Comparison of ENCODE assay signal across 24 cellular contexts in genomic region chr4:180418819-180419531, GRCh38.
A peak's percentile ranks its signal among the peaks of the same experiment; 100 is the strongest.
DNase-seq lines count a peak whose midpoint lies in the region; ATAC-seq, FAIRE-seq and TF ChIP-seq lines count a peak whose summit lies in the region.
"Had no signal": no experiment of that assay in that cellular context is flagged by ENCODE, and none has a peak within 500 bp of the region (broad histone marks: within the 10 kb centered on the region; RNA-seq: fewer than 3 reads in every experiment).

No MANE protein-coding gene starts in this region.

- TF ChIP-seq EP300 in HepG2 (IDR thresholded peaks at IDR 0.05; ENCODE audit: low read depth in 2 of 2, low read length in 2 of 2) = no peak
- no peak for TF ChIP-seq EP300 in HepG2 (CRISPR knock-in tag; IDR thresholded peaks at IDR 0.05; ENCODE audit: borderline replicate concordance)

- no peak overlapping the region for H3K4me2 ChIP-seq in HepG2 (ENCODE audit: low read depth, low read length)
- H3K4me2 ChIP-seq in GM23338 = no peak overlapping the region
- H3K4me2 ChIP-seq in IMR-90 (ENCODE audit: low read depth, low read length) = no peak overlapping the region
- H3K4me2 ChIP-seq: BLaER1 had no signal

- H3K27ac Mint-ChIP-seq in GM23338 = no peak overlapping the region
- H3K27ac Mint-ChIP-seq in CD8-positive, alpha-beta memory T cell = no peak overlapping the region
- H3K27ac Mint-ChIP-seq: CD14-positive monocyte; CD4-positive, alpha-beta memory T cell; CD4-positive, CD25-positive, alpha-beta regulatory T cell had no signal

- H3K4me1 ChIP-seq in HepG2 (ENCODE audit: insufficient read depth, low read length) = no peaks in the 10 kb centered on the region
- H3K4me1 ChIP-seq in right lobe of liver = no peaks in the 10 kb centered on the region
- H3K4me1 ChIP-seq in GM23338 (ENCODE audit: insufficient read depth) = no peaks in the 10 kb centered on the region
- no peaks in the 10 kb centered on the region for H3K4me1 ChIP-seq in IMR-90 (ENCODE audit: control insufficient read depth, insufficient read depth, low read length)
- no peaks in the 10 kb centered on the region for H3K4me1 ChIP-seq in CD8-positive, alpha-beta memory T cell (ENCODE audit: insufficient read depth, low read length)
- H3K4me1 ChIP-seq: BLaER1, Caco-2 had no signal

- FAIRE-seq in HepG2 (lab: Jason Lieb, UNC) = no peak
- FAIRE-seq: D721Med, GM12878, GM12892, GM18507 had no signal

- TF ChIP-seq POLR2A in HepG2 (IDR thresholded peaks at IDR 0.05; ENCODE audit: insufficient read depth in 1 of 2, low read depth in 2 of 2, low read length in 2 of 2) (no peak), right lobe of liver (IDR thresholded peaks at IDR 0.05) (no peak), IMR-90 (IDR thresholded peaks at IDR 0.05; ENCODE audit: low read depth, low read length) (no peak)

- no peak overlapping the region for H3K9ac ChIP-seq in HepG2 (ENCODE audit: insufficient read depth, low read depth, low read length)
- no peak overlapping the region for H3K9ac ChIP-seq in IMR-90 (ENCODE audit: low read depth, low read length)
- H3K9ac ChIP-seq: BLaER1 had no signal

- H3F3A ChIP-seq in GM23338 (replicated peaks; ENCODE audit: low read depth) = no peaks in the 10 kb centered on the region

- no peaks in the 10 kb centered on the region for H3K9me3 ChIP-seq in HepG2 (ENCODE audit: low read length)
- no peaks in the 10 kb centered on the region for H3K9me3 ChIP-seq in right lobe of liver
- no peaks in the 10 kb centered on the region for H3K9me3 ChIP-seq in IMR-90 (ENCODE audit: control insufficient read depth, insufficient read depth, low read length)
- H3K9me3 ChIP-seq in CD8-positive, alpha-beta memory T cell (ENCODE audit: low read length) = no peaks in the 10 kb centered on the region
- H3K9me3 ChIP-seq: BE2C, BLaER1, Caco-2 had no signal

- H2BK5ac ChIP-seq in IMR-90 (ENCODE audit: low read depth, low read length, poor library complexity, severe bottlenecking) = no peak overlapping the region

- no peak overlapping the region for H2BK15ac ChIP-seq in IMR-90 (ENCODE audit: low read depth, low read length)

- intact Hi-C loops in HepG2 (cut with micrococcal nuclease; ENCODE audit: unreplicated experiment) (no loop called here), right lobe of liver (cut with DNase I) (no loop called here), IMR-90 (cut with micrococcal nuclease) (no loop called here)

- H3K4ac ChIP-seq in IMR-90 (ENCODE audit: low read depth, low read length) = no peak overlapping the region

- H2BK120ac ChIP-seq in IMR-90 (ENCODE audit: low read depth, low read length) = no peak overlapping the region

- no peaks in the 10 kb centered on the region for H3K27me3 Mint-ChIP-seq in GM23338 (ENCODE audit: insufficient read depth, low read depth, poor library complexity)
- no peaks in the 10 kb centered on the region for H3K27me3 Mint-ChIP-seq in CD8-positive, alpha-beta memory T cell
- H3K27me3 Mint-ChIP-seq: CD4-positive, alpha-beta memory T cell; CD4-positive, CD25-positive, alpha-beta regulatory T cell had no signal

- 0% methylated on average over 6 of the region's 6 CpGs for WGBS in HepG2 (ENCODE audit: low lambda C conversion rate)
- WGBS in right lobe of liver (ENCODE audit: insufficient coverage, low coverage, low lambda C conversion rate, missing lambda C conversion rate) = 34% methylated on average over 6 of the region's 6 CpGs
- WGBS in IMR-90 (ENCODE audit: extremely low coverage in 2 of 2, insufficient read length in 1 of 2), 2 experiments = no CpG with 5 or more reads among the region's 6 CpGs

- in situ Hi-C loops in HepG2 (cut with HindIII; ENCODE audit: extremely low pct_ligation_motif_present, low pct_unique_long_range_greater_than_20kb) (no loop called here), IMR-90 (cut with MboI; ENCODE audit: low sequenced_read_pairs) (no loop called here)

- no peak overlapping the region for H3K23ac ChIP-seq in IMR-90 (ENCODE audit: low read depth, low read length)

- no peak overlapping the region for H4K8ac ChIP-seq in IMR-90 (ENCODE audit: low read depth in 2 of 2, low read length in 2 of 2)

- CTCF ChIA-PET in HepG2 (lab: Yijun Ruan, JAX; ENCODE audit: low intra/inter-chr PET ratio, low total read pairs) (no interaction called here), IMR-90 (lab: Yijun Ruan, JAX) (no interaction called here)
- CTCF ChIA-PET in CD8-positive, alpha-beta memory T cell (lab: Charles Lee) = interaction anchor here (0.8 kb wide), 1 partner anchor 14 kb away, joined by 3 read pairs; no protein-coding TSS in a partner anchor

- H3K4me3 ChIP-seq in HepG2 (replicated peaks in 1 of 3; ENCODE audit: insufficient read depth in 1 of 3, low read depth in 2 of 3, low read length in 3 of 3) = no peak overlapping the region
- no peak overlapping the region for H3K4me3 ChIP-seq in right lobe of liver
- H3K4me3 ChIP-seq in GM23338 = no peak overlapping the region
- H3K4me3 ChIP-seq in IMR-90 (ENCODE audit: insufficient read depth, low read depth, low read length) = no peak overlapping the region
- no peak overlapping the region for H3K4me3 ChIP-seq in CD8-positive, alpha-beta memory T cell (ENCODE audit: low read length)
- H3K4me3 ChIP-seq: BLaER1, GM12878 had no signal

- DNase-seq in HepG2 (ENCODE audit: low spot score) (no peak), right lobe of liver (no peak), GM23338 (ENCODE audit: low spot score) (no peak), IMR-90 (no peak), kidney glomerular epithelial cell (lab: John Stamatoyannopoulos, UW) (no peak), NCI-H1436 (lab: John Stamatoyannopoulos, UW) (no peak)
- DNase-seq in CD8-positive, alpha-beta memory T cell = no peak
- DNase-seq: ACHN; BE2C; C1 segment of cervical spinal cord; Caco-2; Calu3; CD4-positive, alpha-beta memory T cell; CD4-positive, CD25-positive, alpha-beta regulatory T cell; DMS79 treated with DMSO at 0.1 percent for 48 hours; EL; GDM1 had no signal

- no peak overlapping the region for H2AK9ac ChIP-seq in IMR-90 (replicated peaks; ENCODE audit: low read depth, low read length, poor library complexity)

- TF ChIP-seq CTCF in HepG2 (CRISPR knock-in tag; IDR thresholded peaks at IDR 0.05) = no peak
- no peak for TF ChIP-seq CTCF in right lobe of liver (IDR thresholded peaks at IDR 0.05)
- no peak for TF ChIP-seq CTCF in GM23338 (conservative IDR thresholded peaks at IDR 0.05; ENCODE audit: low read depth in 2 of 2)
- TF ChIP-seq CTCF in IMR-90 (conservative IDR thresholded peaks at IDR 0.05; ENCODE audit: low read depth, low read length) = no peak

- H3K27me3 ChIP-seq in HepG2 (ENCODE audit: control insufficient read depth in 1 of 2, insufficient read depth in 2 of 2, low read length in 2 of 2) (no peaks in the 10 kb centered on the region), right lobe of liver (no peaks in the 10 kb centered on the region), GM23338 (ENCODE audit: insufficient read depth) (no peaks in the 10 kb centered on the region), IMR-90 (ENCODE audit: control insufficient read depth, insufficient read depth, low read length) (no peaks in the 10 kb centered on the region)
- no peaks in the 10 kb centered on the region for H3K27me3 ChIP-seq in CD8-positive, alpha-beta memory T cell (ENCODE audit: insufficient read depth, low read length, poor library complexity, severe bottlenecking)
- H3K27me3 ChIP-seq: BE2C, BLaER1 had no signal

- no peak for TF ChIP-seq RAD21 in HepG2 (CRISPR knock-in tag; IDR thresholded peaks at IDR 0.05)
- no peak for TF ChIP-seq RAD21 in IMR-90 (IDR thresholded peaks at IDR 0.05; ENCODE audit: low read length)

- H3K9me1 ChIP-seq in IMR-90 (ENCODE audit: insufficient read depth, low read length) = no peaks in the 10 kb centered on the region

- H4K91ac ChIP-seq in IMR-90 (ENCODE audit: insufficient read depth, low read depth, low read length) = no peak overlapping the region

- H3K56ac ChIP-seq in IMR-90 (ENCODE audit: extremely low read depth, insufficient read depth, low read length) = no peak overlapping the region

- no peak overlapping the region for H2BK20ac ChIP-seq in IMR-90 (ENCODE audit: low read depth, low read length)

- H3K79me1 ChIP-seq in IMR-90 (ENCODE audit: low read depth in 1 of 2, low read length in 2 of 2) = no peaks in the 10 kb centered on the region

- BruUV-seq in HepG2 (replicated peaks; lab: Mats Ljungman, UMichigan) (no TSS peak), IMR-90 (replicated peaks; lab: Mats Ljungman, UMichigan) (no TSS peak)

- no peak overlapping the region for H3K4me3 Mint-ChIP-seq in GM23338
- no peak overlapping the region for H3K4me3 Mint-ChIP-seq in CD8-positive, alpha-beta memory T cell
- H3K4me3 Mint-ChIP-seq: CD14-positive monocyte; CD4-positive, alpha-beta memory T cell; CD4-positive, CD25-positive, alpha-beta regulatory T cell had no signal

- H3K27ac ChIP-seq in HepG2 (ENCODE audit: extremely low read length, insufficient read depth, low read length) (no peak overlapping the region), right lobe of liver (no peak overlapping the region), GM23338 (ENCODE audit: low read depth) (no peak overlapping the region), IMR-90 (ENCODE audit: insufficient read depth, low read length) (no peak overlapping the region)
- H3K27ac ChIP-seq in CD8-positive, alpha-beta memory T cell (ENCODE audit: low read depth, low read length) = no peak overlapping the region
- H3K27ac ChIP-seq: 22Rv1, BLaER1 had no signal

- no peaks in the 10 kb centered on the region for H3K9me3 Mint-ChIP-seq in GM23338
- peaks cover 0 to 7% (median 3%) of the 10 kb centered on the region in 5 donors for H3K9me3 Mint-ChIP-seq in CD8-positive, alpha-beta memory T cell

- H3K18ac ChIP-seq in IMR-90 (ENCODE audit: low read depth, low read length) = no peak overlapping the region

- no peaks in the 10 kb centered on the region for H3K36me3 ChIP-seq in HepG2 (replicated peaks in 1 of 2; ENCODE audit: control insufficient read depth in 1 of 2, insufficient read depth in 2 of 2, low read length in 2 of 2)
- no peaks in the 10 kb centered on the region for H3K36me3 ChIP-seq in right lobe of liver
- no peaks in the 10 kb centered on the region for H3K36me3 ChIP-seq in GM23338 (ENCODE audit: insufficient read depth)
- no peaks in the 10 kb centered on the region for H3K36me3 ChIP-seq in IMR-90 (ENCODE audit: control insufficient read depth, insufficient read depth, low read length)
- no peaks in the 10 kb centered on the region for H3K36me3 ChIP-seq in CD8-positive, alpha-beta memory T cell (ENCODE audit: insufficient read depth, low read length)
- H3K36me3 ChIP-seq: BE2C, BLaER1 had no signal

- POLR2A ChIA-PET in HepG2 (lab: Yijun Ruan, JAX) = no interaction called here
- POLR2A ChIA-PET in IMR-90 (lab: Charles Lee; ENCODE audit: unreplicated experiment) = no interaction called here
- POLR2A ChIA-PET in CD8-positive, alpha-beta memory T cell (lab: Charles Lee) = no interaction called here

- no peak overlapping the region for H2AFZ ChIP-seq in HepG2 (ENCODE audit: low read length)
- peak overlapping the region; percentile 43; the same call in 1 of the 2 replicates for H2AFZ ChIP-seq in GM23338
- H2AFZ ChIP-seq in IMR-90 (replicated peaks; ENCODE audit: low read length, poor library complexity) = no peak overlapping the region

- no peaks in the 10 kb centered on the region for H3K4me1 Mint-ChIP-seq in GM23338
- H3K4me1 Mint-ChIP-seq in CD8-positive, alpha-beta memory T cell = no peaks in the 10 kb centered on the region
- H3K4me1 Mint-ChIP-seq: CD14-positive monocyte; CD4-positive, alpha-beta memory T cell; CD4-positive, CD25-positive, alpha-beta regulatory T cell had no signal

- ATAC-seq in HepG2 (no peak), right lobe of liver (no peak), GM23338 (no peak), IMR-90 (ENCODE audit: low read depth) (no peak)
- ATAC-seq: GM12878 had no signal

- no peak overlapping the region for H4K5ac ChIP-seq in IMR-90 (ENCODE audit: low read depth, low read length)

- dilution Hi-C loops in IMR-90 (cut with HindIII; ENCODE audit: low sequenced_read_pairs, unreplicated experiment) = no loop called here

- no peak overlapping the region for H2AK5ac ChIP-seq in IMR-90 (ENCODE audit: low read depth, low read length)

- no peak overlapping the region for H3K14ac ChIP-seq in IMR-90 (replicated peaks; ENCODE audit: low read depth, low read length)

- no peaks in the 10 kb centered on the region for H3K9me2 ChIP-seq in GM23338 (ENCODE audit: insufficient read depth)

- H3K36me3 Mint-ChIP-seq in GM23338 (ENCODE audit: low read depth) = no peaks in the 10 kb centered on the region
- no peaks in the 10 kb centered on the region for H3K36me3 Mint-ChIP-seq in CD8-positive, alpha-beta memory T cell
- H3K36me3 Mint-ChIP-seq: CD14-positive monocyte; CD4-positive, alpha-beta memory T cell; CD4-positive, CD25-positive, alpha-beta regulatory T cell had no signal

- H4K20me1 ChIP-seq in HepG2 (ENCODE audit: insufficient read depth, low read length) (no peaks in the 10 kb centered on the region), GM23338 (replicated peaks; ENCODE audit: insufficient read depth) (no peaks in the 10 kb centered on the region), IMR-90 (ENCODE audit: insufficient read depth, low read length) (no peaks in the 10 kb centered on the region)
- H4K20me1 ChIP-seq: BLaER1 had no signal

- H3K79me2 ChIP-seq in HepG2 (ENCODE audit: insufficient read depth, low read length) (no peaks in the 10 kb centered on the region), GM23338 (replicated peaks; ENCODE audit: insufficient read depth) (no peaks in the 10 kb centered on the region)
